Comparison of ENCODE assay signal across 28 cellular contexts in the genomic region with DNA sequence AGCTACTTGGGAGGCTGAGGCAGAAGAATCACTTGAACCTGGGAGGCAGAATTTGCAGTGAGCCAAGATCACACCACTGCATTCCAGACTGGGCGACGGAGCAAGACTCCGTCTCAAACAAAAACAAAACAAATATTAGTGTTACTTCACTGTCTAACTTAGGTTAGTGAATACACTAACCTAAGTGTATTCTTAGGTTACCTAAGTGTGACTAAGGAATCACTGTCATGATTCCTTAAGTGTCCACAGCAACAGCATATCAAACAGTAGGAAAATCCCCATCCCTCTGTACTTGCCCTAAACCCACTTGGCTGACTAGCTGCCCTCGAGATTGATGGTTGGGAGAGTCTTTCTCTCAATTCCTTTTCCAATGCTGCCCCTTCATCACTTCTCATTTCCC.
"Had no signal": no experiment of that assay in that cellular context is flagged by ENCODE, and none has a peak within 500 bp of the region (broad histone marks: within the 10 kb centered on the region; RNA-seq: fewer than 3 reads in every experiment).

No MANE protein-coding gene starts in this region.

- H3K9ac ChIP-seq: neural progenitor cell, parathyroid adenoma had no signal

- H3K27ac ChIP-seq: left ventricle myocardium inferior, neural progenitor cell, neutrophil, parathyroid adenoma, psoas muscle, right atrium auricular region, right lobe of liver, transverse colon, uterus had no signal

- FAIRE-seq: islet of Langerhans, kidney had no signal

- H3K79me2 ChIP-seq: parathyroid adenoma had no signal

- H3K9me3 ChIP-seq: left ventricle myocardium inferior, neutrophil, psoas muscle, right atrium auricular region, right lobe of liver, transverse colon, uterus had no signal

- H3K4me1 ChIP-seq: left ventricle myocardium inferior, neural progenitor cell, parathyroid adenoma, psoas muscle, right atrium auricular region, right lobe of liver, transverse colon, uterus had no signal

- ATAC-seq: natural killer cell; psoas muscle; right lobe of liver; stimulated activated memory B cell treated with anti-CD40 and anti-IgM and Interleukin-4, amounts not matched to agents 10 μg/mL and 1 μg/mL and 100 μg/mL, for 72 hours; stimulated activated naive CD8-positive, alpha-beta T cell treated with anti-CD3 and anti-CD28 coated beads, Interleukin-15, amount 100 ng/mL, for 72 hours had no signal

- H3K4me3 ChIP-seq: left ventricle myocardium inferior, lung, neural progenitor cell, psoas muscle, right atrium auricular region, right lobe of liver, smooth muscle cell, transverse colon, uterus had no signal

- H3K4me2 ChIP-seq: neural progenitor cell, smooth muscle cell had no signal

- DNase-seq: hypothalamus; immature natural killer cell; kidney; left ventricle myocardium inferior; mesendoderm; naive B cell; natural killer cell; nephron progenitor cell; occipital lobe; psoas muscle; right lobe of liver; stimulated activated CD4-positive, alpha-beta T cell treated with anti-CD3 and anti-CD28 coated beads, Interleukin-1b, Interleukin-23, amount 100 ng/mL, for 48 hours; stimulated activated CD4-positive, alpha-beta T cell treated with anti-CD3 and anti-CD28 coated beads, Interleukin-2, amount 100 ng/mL, for 48 hours; stimulated activated CD4-positive, alpha-beta T cell treated with anti-CD3 and anti-CD28 coated beads, Interleukin-4, amount 100 ng/mL, for 4 hours; stimulated activated CD8-positive, alpha-beta memory T cell treated with anti-CD3 and anti-CD28 coated beads, Interleukin-4, amount 100 ng/mL, for 48 hours; stimulated activated naive CD4-positive, alpha-beta T cell treated with Interleukin-2 at 50 U/mL for 16 hours; stimulated activated naive CD8-positive, alpha-beta T cell treated with anti-CD3 and anti-CD28 coated beads, Interleukin-15, amount 100 ng/mL, for 72 hours; substantia nigra; transverse colon; uterus had no signal

- H3K36me3 ChIP-seq: left ventricle myocardium inferior, neural progenitor cell, neutrophil, right atrium auricular region, right lobe of liver, transverse colon, uterus had no signal

- H3K27me3 ChIP-seq: neural progenitor cell, neutrophil, right atrium auricular region, right lobe of liver, transverse colon, uterus had no signal

- H2AFZ ChIP-seq: neural progenitor cell, parathyroid adenoma had no signal
